In genomic region chr1:226424228-226425003, GRCh38 we compare ENCODE assay signal across 8 cellular contexts. TPM values are rescaled to one million over a fixed set of nuclear protein-coding genes. Genes with fewer than 3 reads are reported as not detected.
A peak's percentile ranks its signal among the peaks of the same experiment; 100 is the strongest.
DNase-seq lines count a peak whose midpoint lies in the region; ATAC-seq and TF ChIP-seq lines count a peak whose summit lies in the region.

No MANE protein-coding gene starts in this region.

- no peak for TF ChIP-seq POLR2A in body of pancreas (IDR thresholded peaks at IDR 0.05)

- H3K27me3 ChIP-seq in body of pancreas: no peaks in the 10 kb centered on the region
- H3K27me3 ChIP-seq in upper lobe of right lung: no peaks in the 10 kb centered on the region

- TF ChIP-seq CTCF in HEK293 (tag by site-specific recombination; IDR thresholded peaks at IDR 0.05) (peak; percentile 88), body of pancreas (IDR thresholded peaks at IDR 0.05) (peak; percentile 41 to 79 (median 68)), upper lobe of right lung (IDR thresholded peaks at IDR 0.05) (peak; percentile 61)

- 50 to 55% methylated on average over 8 of the region's 8 CpGs for WGBS in body of pancreas, 2 donors

- H3K36me3 ChIP-seq in HEK293 (ENCODE audit: control insufficient read depth in 2 of 2, insufficient read depth in 1 of 2, low read length in 2 of 2) (no peaks in the 10 kb centered on the region), body of pancreas (replicated peaks in 1 of 2; ENCODE audit: insufficient read depth in 1 of 2, low read depth in 2 of 2) (no peaks in the 10 kb centered on the region), upper lobe of right lung (no peaks in the 10 kb centered on the region)

- H3K27ac ChIP-seq in HEK293 (ENCODE audit: extremely low read depth, low read depth, low read length) (no peak overlapping the region), body of pancreas (no peak overlapping the region), upper lobe of right lung (no peak overlapping the region)

- H3K4me1 ChIP-seq in HEK293 (ENCODE audit: control insufficient read depth, insufficient read depth, low read length) (peaks cover 3% of the 10 kb centered on the region), body of pancreas (no peaks in the 10 kb centered on the region), upper lobe of right lung (no peaks in the 10 kb centered on the region)

- ATAC-seq in body of pancreas: peak; percentile 62
- ATAC-seq in upper lobe of right lung: peak; percentile 42
- no peak for ATAC-seq in GM18520 (IDR thresholded peaks at IDR 0.05; ENCODE audit: unreplicated experiment)

- CTCF ChIA-PET in HEK293 (lab: Yijun Ruan, JAX): interaction anchor here (0.6 to 10.6 kb wide), 49 partner anchors 8 to 1442 kb away, joined by 3 to 125 read pairs (median 4); partner anchors contain the start of genes PARP1 and STUM

- peak; percentile 93 for DNase-seq in DMS79 treated with DMSO at 0.1 percent for 48 hours (lab: John Stamatoyannopoulos, UW)
- peak; percentile 74 for DNase-seq in NCI-H510A treated with DMSO at 0.1 percent for 48 hours (lab: John Stamatoyannopoulos, UW)
- DNase-seq in body of pancreas: no peak
- peak; percentile 53 for DNase-seq in kidney tubule cell (ENCODE audit: low spot score)
- DNase-seq in upper lobe of right lung: no peak
- DNase-seq in UCSD-AML1 (lab: John Stamatoyannopoulos, UW; ENCODE audit: unreplicated experiment): no peak

- H3K9me3 ChIP-seq in HEK293 (ENCODE audit: control insufficient read depth, insufficient read depth, low read depth, low read length): no peaks in the 10 kb centered on the region
- no peaks in the 10 kb centered on the region for H3K9me3 ChIP-seq in body of pancreas
- no peaks in the 10 kb centered on the region for H3K9me3 ChIP-seq in upper lobe of right lung

- POLR2A ChIA-PET in HEK293 (lab: Yijun Ruan, JAX): no interaction called here

- intact Hi-C loops in body of pancreas (cut with DNase I) (loop anchor here (10.0 kb wide), 1 partner anchor 180 kb away; no protein-coding TSS in a partner anchor), upper lobe of right lung (cut with DNase I) (no loop called here)

- no peak overlapping the region for H3K4me3 ChIP-seq in HEK293 (ENCODE audit: low read depth, low read length)
- H3K4me3 ChIP-seq in body of pancreas: no peak overlapping the region
- no peak overlapping the region for H3K4me3 ChIP-seq in upper lobe of right lung

TF ChIP-seq in HEK293, 187 proteins besides CTCF, POLR2A, EP300 and RAD21 (continues in another document):
- TF ChIP-seq ZNF610 (tag by site-specific recombination; IDR thresholded peaks at IDR 0.05; ENCODE audit: borderline replicate concordance): 0 out of 2 replicates have a peak, but pooled peaks have one; percentile 59
- TF ChIP-seq ZNF629 (tag by site-specific recombination; IDR thresholded peaks at IDR 0.05): no peak
- TF ChIP-seq YY2 (tag by site-specific recombination; IDR thresholded peaks at IDR 0.05): no peak
- TF ChIP-seq ZNF560 (tag by site-specific recombination; IDR thresholded peaks at IDR 0.05; ENCODE audit: borderline replicate concordance): no peak
- TF ChIP-seq ZNF624 (tag by site-specific recombination; IDR thresholded peaks at IDR 0.05): no peak
- no peak for TF ChIP-seq ZNF677 (tag by site-specific recombination; IDR thresholded peaks at IDR 0.05)
- no peak for TF ChIP-seq ZBTB7A (tag by site-specific recombination; IDR thresholded peaks at IDR 0.05; ENCODE audit: low read depth)
- peak; percentile 67; the same call in 1 of the 2 replicates for TF ChIP-seq ZNF660 (tag by site-specific recombination; IDR thresholded peaks at IDR 0.05)
- TF ChIP-seq PRDM1 (tag by site-specific recombination; IDR thresholded peaks at IDR 0.05): no peak
- TF ChIP-seq PRDM6 (tag by site-specific recombination; IDR thresholded peaks at IDR 0.05): no peak
- no peak for TF ChIP-seq ZFP37 (tag by site-specific recombination; IDR thresholded peaks at IDR 0.05)
- peak; percentile 27 for TF ChIP-seq ZNF10 (tag by site-specific recombination; IDR thresholded peaks at IDR 0.05)
- TF ChIP-seq ZNF549 (tag by site-specific recombination; IDR thresholded peaks at IDR 0.05): no peak
- peak; percentile 84 for TF ChIP-seq ZNF600 (tag by site-specific recombination; IDR thresholded peaks at IDR 0.05)
- TF ChIP-seq ZNF140 (tag by site-specific recombination; IDR thresholded peaks at IDR 0.05): no peak
- no peak for TF ChIP-seq ZNF302 (tag by site-specific recombination; IDR thresholded peaks at IDR 0.05; ENCODE audit: low read depth)
- TF ChIP-seq KLF10 (tag by site-specific recombination; IDR thresholded peaks at IDR 0.05): no peak
- TF ChIP-seq ZNF366 (tag by site-specific recombination; conservative IDR thresholded peaks at IDR 0.05): peak; percentile 35; the same call in 1 of the 2 replicates
- no peak for TF ChIP-seq BCL11A (tag by site-specific recombination; IDR thresholded peaks at IDR 0.05; ENCODE audit: low read depth)
- TF ChIP-seq ZNF626 (tag by site-specific recombination; IDR thresholded peaks at IDR 0.05): no peak
- TF ChIP-seq SCRT2 (tag by site-specific recombination; IDR thresholded peaks at IDR 0.05): no peak
- no peak for TF ChIP-seq KLF7 (tag by site-specific recombination; IDR thresholded peaks at IDR 0.05; ENCODE audit: borderline replicate concordance)
- no peak for TF ChIP-seq KLF9 (tag by site-specific recombination; IDR thresholded peaks at IDR 0.05; ENCODE audit: low read depth)
- no peak for TF ChIP-seq ZFP41 (tag by site-specific recombination; IDR thresholded peaks at IDR 0.05; ENCODE audit: borderline replicate concordance)
- no peak for TF ChIP-seq ZNF501 (tag by site-specific recombination; IDR thresholded peaks at IDR 0.05)
- no peak for TF ChIP-seq YY1 (tag by site-specific recombination; IDR thresholded peaks at IDR 0.05)
- TF ChIP-seq PRDM10 (tag by site-specific recombination; IDR thresholded peaks at IDR 0.05): no peak
- no peak for TF ChIP-seq AEBP2 (tag by site-specific recombination; IDR thresholded peaks at IDR 0.05; ENCODE audit: borderline replicate concordance)
- peak; percentile 71 for TF ChIP-seq OSR2 (tag by site-specific recombination; IDR thresholded peaks at IDR 0.05)
- no peak for TF ChIP-seq ZNF121 (tag by site-specific recombination; IDR thresholded peaks at IDR 0.05)
- TF ChIP-seq ZBTB17 (tag by site-specific recombination; IDR thresholded peaks at IDR 0.05): peak; percentile 86
- TF ChIP-seq ZNF843 (tag by site-specific recombination; IDR thresholded peaks at IDR 0.05): no peak
- TF ChIP-seq SP7 (tag by site-specific recombination; IDR thresholded peaks at IDR 0.05): no peak
- no peak for TF ChIP-seq GLI2 (tag by site-specific recombination; IDR thresholded peaks at IDR 0.05; ENCODE audit: borderline replicate concordance, low read depth)

RNA-seq across cellular contexts. Expression of gene PARP1, which starts 16.5 kb away (rescaled TPM):
- total RNA-seq in body of pancreas (10 to 100 TPM; 56.3 to 72.8 TPM), upper lobe of right lung (64.6 TPM)

Comparison
In these comparisons a context has a peak if more than half of its experiments do, and no peak if none do; other contexts are left out.
1. DNase-seq: peak in DMS79 treated with DMSO at 0.1 percent for 48 hours (single experiment), NCI-H510A treated with DMSO at 0.1 percent for 48 hours (single experiment) and kidney tubule cell (single experiment); none in body of pancreas (0 of 4), upper lobe of right lung (single experiment) and UCSD-AML1 (single experiment).
2. Peak in every context shown above with its lines, with median percentiles within 50 percentile points of each other: CTCF ChIP-seq.